27 cellular contexts compared by ENCODE assay signal in genomic region chr15:38930851-38931572, GRCh38.
DNase-seq lines count a peak whose midpoint lies in the region; ATAC-seq and TF ChIP-seq lines count a peak whose summit lies in the region.
"Had no signal": no experiment of that assay in that cellular context is flagged by ENCODE, and none has a peak within 500 bp of the region (broad histone marks: within the 10 kb centered on the region; RNA-seq: fewer than 3 reads in every experiment).

No MANE protein-coding gene starts in this region.

- H4K20me1 ChIP-seq in osteoblast (ENCODE audit: insufficient read depth, low read length): no peaks in the 10 kb centered on the region

- H3K27me3 Mint-ChIP-seq in activated CD4-positive, alpha-beta memory T cell treated with anti-CD3 and anti-CD28 coated beads, Interleukin-2, amount 10 ng/mL, durations not matched to agents 7 days and 5 days: no peaks in the 10 kb centered on the region

- no peak overlapping the region for H3K4me3 ChIP-seq in osteoblast (ENCODE audit: insufficient read depth, low read length)
- H3K4me3 ChIP-seq: A549, K562, lower lobe of right lung, prostate gland, skin epidermis had no signal

- H2AFZ ChIP-seq in osteoblast (ENCODE audit: low read length): peak overlapping the region; percentile 1

- H3K27me3 ChIP-seq in osteoblast (ENCODE audit: insufficient read depth, low read length): no peaks in the 10 kb centered on the region

- no peak for TF ChIP-seq CTCF in osteoblast (IDR thresholded peaks at IDR 0.05; ENCODE audit: extremely low read depth, low read depth, low read length)

- CTCF ChIA-PET in activated CD4-positive, alpha-beta memory T cell treated with anti-CD3 and anti-CD28 coated beads, Interleukin-2, amount 10 ng/mL, durations not matched to agents 7 days and 5 days (lab: Charles Lee): no interaction called here

- H3K27ac Mint-ChIP-seq in activated CD4-positive, alpha-beta memory T cell treated with anti-CD3 and anti-CD28 coated beads, Interleukin-2, amount 10 ng/mL, durations not matched to agents 7 days and 5 days: no peak overlapping the region
- H3K27ac Mint-ChIP-seq: activated CD8-positive, alpha-beta T cell treated with anti-CD3 and anti-CD28 coated beads for 36 hours; activated naive CD8-positive, alpha-beta T cell treated with anti-CD3 and anti-CD28 coated beads for 36 hours; effector memory CD8-positive, alpha-beta T cell had no signal

- peak overlapping the region; percentile 32 for H3K4me2 ChIP-seq in osteoblast (ENCODE audit: insufficient read depth, low read length)
- H3K4me2 ChIP-seq: A549 had no signal

- H3K4me3 Mint-ChIP-seq in activated CD4-positive, alpha-beta memory T cell treated with anti-CD3 and anti-CD28 coated beads, Interleukin-2, amount 10 ng/mL, durations not matched to agents 7 days and 5 days: no peak overlapping the region
- H3K4me3 Mint-ChIP-seq: activated CD8-positive, alpha-beta T cell treated with anti-CD3 and anti-CD28 coated beads for 36 hours; activated naive CD8-positive, alpha-beta T cell treated with anti-CD3 and anti-CD28 coated beads for 36 hours; effector memory CD8-positive, alpha-beta T cell had no signal

- H3K27ac ChIP-seq in osteoblast (ENCODE audit: low read depth, low read length): no peak overlapping the region
- H3K27ac ChIP-seq: A549, lower lobe of right lung, prostate gland had no signal

- POLR2A ChIA-PET in activated CD4-positive, alpha-beta memory T cell treated with anti-CD3 and anti-CD28 coated beads, Interleukin-2, amount 10 ng/mL, durations not matched to agents 7 days and 5 days (lab: Charles Lee): interaction anchor here (0.5 kb wide), 1 partner anchor 1476 kb away, joined by 3 read pairs; no protein-coding TSS in a partner anchor

- H3K36me3 Mint-ChIP-seq in activated CD4-positive, alpha-beta memory T cell treated with anti-CD3 and anti-CD28 coated beads, Interleukin-2, amount 10 ng/mL, durations not matched to agents 7 days and 5 days (ENCODE audit: low read depth): no peaks in the 10 kb centered on the region
- H3K36me3 Mint-ChIP-seq: activated naive CD8-positive, alpha-beta T cell treated with anti-CD3 and anti-CD28 coated beads for 36 hours had no signal

- H3K9me3 Mint-ChIP-seq in activated CD4-positive, alpha-beta memory T cell treated with anti-CD3 and anti-CD28 coated beads, Interleukin-2, amount 10 ng/mL, durations not matched to agents 7 days and 5 days: no peaks in the 10 kb centered on the region
- H3K9me3 Mint-ChIP-seq: activated CD8-positive, alpha-beta T cell treated with anti-CD3 and anti-CD28 coated beads for 36 hours; activated naive CD8-positive, alpha-beta T cell treated with anti-CD3 and anti-CD28 coated beads for 36 hours; effector memory CD8-positive, alpha-beta T cell had no signal

- H3K79me2 ChIP-seq in osteoblast (ENCODE audit: insufficient read depth, low read length): no peaks in the 10 kb centered on the region

- H3K4me1 ChIP-seq in osteoblast (ENCODE audit: insufficient read depth, low read length): peaks cover 21% of the 10 kb centered on the region
- H3K4me1 ChIP-seq: A549, Caco-2, lower lobe of right lung, prostate gland had no signal

- H3K36me3 ChIP-seq in osteoblast (ENCODE audit: insufficient read depth, low read length): no peaks in the 10 kb centered on the region
- H3K36me3 ChIP-seq: lower lobe of right lung, prostate gland had no signal

- no peaks in the 10 kb centered on the region for H3K9me3 ChIP-seq in osteoblast (ENCODE audit: low read depth, low read length)
- H3K9me3 ChIP-seq: A549, Caco-2, lower lobe of right lung, prostate gland had no signal

- ATAC-seq in GM18520 (IDR thresholded peaks at IDR 0.05; ENCODE audit: unreplicated experiment) (no peak), HG03520 (IDR thresholded peaks at IDR 0.05; ENCODE audit: unreplicated experiment) (no peak)
- ATAC-seq: A549; activated CD4-positive, CD25-positive, alpha-beta regulatory T cell treated with anti-CD3 and anti-CD28 coated beads, Interleukin-2, amount 50 U/mL, for 24 hours; activated CD8-positive, alpha-beta T cell treated with anti-CD3 and anti-CD28 coated beads for 36 hours; effector memory CD8-positive, alpha-beta T cell; K562; lower lobe of right lung had no signal

- peak; percentile 48 for DNase-seq in EH (ENCODE audit: low read depth)
- peak; percentile 27 for DNase-seq in RPMI7951 (ENCODE audit: low read depth)
- DNase-seq in fibroblast of gingiva (ENCODE audit: low read depth): peak; percentile 49
- DNase-seq in osteoblast (ENCODE audit: insufficient read length, low spot score, missing footprints): no peak
- DNase-seq in SIG-M5 (lab: John Stamatoyannopoulos, UW): no peak
- DNase-seq in activated CD4-positive, alpha-beta memory T cell treated with anti-CD3 and anti-CD28 coated beads, Interleukin-2, amount 10 ng/mL, durations not matched to agents 7 days and 5 days: no peak
- DNase-seq: activated CD8-positive, alpha-beta T cell treated with anti-CD3 and anti-CD28 coated beads for 36 hours; activated naive CD8-positive, alpha-beta T cell treated with anti-CD3 and anti-CD28 coated beads for 36 hours; C1 segment of cervical spinal cord; Caco-2; DND-41; effector memory CD8-positive, alpha-beta T cell; glutamatergic neuron; kidney glomerular epithelial cell; lower lobe of right lung; NCI-H1436 treated with DMSO at 0.1 percent for 48 hours; NCI-H510A treated with DMSO at 0.1 percent for 48 hours; NK-92 treated with Interleukin-12 subunit alpha and Interleukin-12 subunit beta, amount 100 ng/mL, for 24 hours; SHP77 treated with DMSO at 0.1 percent for 48 hours; substantia nigra had no signal

- no peaks in the 10 kb centered on the region for H3K4me1 Mint-ChIP-seq in activated CD4-positive, alpha-beta memory T cell treated with anti-CD3 and anti-CD28 coated beads, Interleukin-2, amount 10 ng/mL, durations not matched to agents 7 days and 5 days
- H3K4me1 Mint-ChIP-seq: activated naive CD8-positive, alpha-beta T cell treated with anti-CD3 and anti-CD28 coated beads for 36 hours had no signal

Comparison
In these comparisons a context has a peak if more than half of its experiments do, and no peak if none do; other contexts are left out.
1. DNase-seq: peak in EH (single experiment), RPMI7951 (single experiment) and fibroblast of gingiva (single experiment); none in osteoblast (single experiment), SIG-M5 (single experiment) and activated CD4-positive, alpha-beta memory T cell treated with anti-CD3 and anti-CD28 coated beads, Interleukin-2, amount 10 ng/mL, durations not matched to agents 7 days and 5 days (single experiment).